ENCODE assay signal across 31 cellular contexts in the genomic region with DNA sequence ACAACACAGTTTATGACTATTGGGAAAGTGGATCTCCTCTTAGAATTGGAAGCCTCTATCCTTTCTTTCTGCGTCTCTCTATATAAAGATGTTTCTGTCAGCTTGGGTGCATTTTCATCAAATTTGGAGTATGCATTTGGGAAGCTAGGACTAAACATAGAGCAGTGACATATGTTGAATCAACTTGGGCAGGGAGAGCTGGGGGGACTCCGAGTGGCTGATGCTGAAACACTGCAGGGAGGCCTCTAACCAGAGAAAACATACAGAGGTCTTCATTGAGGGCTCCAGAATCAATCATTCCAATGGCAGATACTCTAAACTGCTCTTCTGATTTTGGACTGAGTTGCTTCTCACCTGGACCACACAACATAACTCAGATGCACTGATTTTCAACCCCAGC.
"Had no signal": no experiment of that assay in that cellular context is flagged by ENCODE, and none has a peak within 500 bp of the region (broad histone marks: within the 10 kb centered on the region; RNA-seq: fewer than 3 reads in every experiment).

No MANE protein-coding gene starts in this region.

- H3K4me1 Mint-ChIP-seq: naive thymus-derived CD8-positive, alpha-beta T cell; nephron progenitor cell; neural crest cell; stimulated activated memory B cell treated with anti-CD40 and anti-IgM and Interleukin-4, amounts not matched to agents 10 μg/mL and 1 μg/mL and 100 μg/mL, for 72 hours; stimulated activated naive CD8-positive, alpha-beta T cell treated with anti-CD3 and anti-CD28 coated beads, Interleukin-15, amount 100 ng/mL, for 72 hours had no signal

- H3K27me3 Mint-ChIP-seq: stimulated activated memory B cell treated with anti-CD40 and anti-IgM and Interleukin-4, amounts not matched to agents 10 μg/mL and 1 μg/mL and 100 μg/mL, for 72 hours; stimulated activated naive CD8-positive, alpha-beta T cell treated with anti-CD3 and anti-CD28 coated beads, Interleukin-15, amount 100 ng/mL, for 72 hours had no signal

- FAIRE-seq: small intestine had no signal

- H3K9me3 Mint-ChIP-seq: stimulated activated memory B cell treated with anti-CD40 and anti-IgM and Interleukin-4, amounts not matched to agents 10 μg/mL and 1 μg/mL and 100 μg/mL, for 72 hours had no signal

- ATAC-seq: naive thymus-derived CD8-positive, alpha-beta T cell; natural killer cell treated with Interleukin-12 subunit alpha and Interleukin-12 subunit beta and Interleukin-15 and Interleukin-18, amount 100 ng/mL, for 72 hours; psoas muscle; right cardiac atrium; right lobe of liver; stimulated activated memory B cell treated with anti-CD40 and anti-IgM and Interleukin-4, amounts not matched to agents 10 μg/mL and 1 μg/mL and 100 μg/mL, for 72 hours; stimulated activated naive CD8-positive, alpha-beta T cell treated with anti-CD3 and anti-CD28 coated beads, Interleukin-15, amount 100 ng/mL, for 72 hours; stimulated activated naive CD8-positive, alpha-beta T cell treated with anti-CD3 and anti-CD28 coated beads, Interleukin-15, Interleukin-2, amounts not matched to agents 100 U/mL and 50 U/mL, for 24 hours; upper lobe of right lung had no signal

- H3K27ac Mint-ChIP-seq: naive thymus-derived CD8-positive, alpha-beta T cell; natural killer cell treated with Interleukin-12 subunit alpha and Interleukin-12 subunit beta and Interleukin-15 and Interleukin-18, amount 100 ng/mL, for 72 hours; nephron progenitor cell; progenitor cell of endocrine pancreas; stimulated activated memory B cell treated with anti-CD40 and anti-IgM and Interleukin-4, amounts not matched to agents 10 μg/mL and 1 μg/mL and 100 μg/mL, for 72 hours; stimulated activated naive CD8-positive, alpha-beta T cell treated with anti-CD3 and anti-CD28 coated beads, Interleukin-15, amount 100 ng/mL, for 72 hours; type B pancreatic cell had no signal

- H3K4me1 ChIP-seq: parathyroid adenoma, psoas muscle, right lobe of liver, sigmoid colon, suprapubic skin, testis, transverse colon, upper lobe of right lung, uterus had no signal

- H3K27me3 ChIP-seq: neutrophil, ovary, right lobe of liver, sigmoid colon, suprapubic skin, testis, tibial artery, transverse colon, upper lobe of right lung, uterus had no signal

- H3K4me3 ChIP-seq: ovary, psoas muscle, right lobe of liver, sigmoid colon, suprapubic skin, testis, tibial artery, transverse colon, upper lobe of right lung, uterus had no signal

- H3K27ac ChIP-seq: neutrophil, ovary, parathyroid adenoma, psoas muscle, right lobe of liver, sigmoid colon, suprapubic skin, testis, tibial artery, transverse colon, upper lobe of right lung, uterus had no signal

- H3K36me3 Mint-ChIP-seq: natural killer cell treated with Interleukin-12 subunit alpha and Interleukin-12 subunit beta and Interleukin-15 and Interleukin-18, amount 100 ng/mL, for 72 hours; stimulated activated memory B cell treated with anti-CD40 and anti-IgM and Interleukin-4, amounts not matched to agents 10 μg/mL and 1 μg/mL and 100 μg/mL, for 72 hours; type B pancreatic cell had no signal

- H3K36me3 ChIP-seq: neutrophil, ovary, right lobe of liver, sigmoid colon, suprapubic skin, tibial artery, transverse colon, upper lobe of right lung, uterus had no signal

- H3K9me3 ChIP-seq: neutrophil, ovary, psoas muscle, right lobe of liver, sigmoid colon, suprapubic skin, testis, tibial artery, transverse colon, upper lobe of right lung, uterus had no signal

- DNase-seq: naive thymus-derived CD8-positive, alpha-beta T cell; nephron progenitor cell; nucleus accumbens; ovary; psoas muscle; right cardiac atrium; right lobe of liver; sigmoid colon; small intestine; stimulated activated CD4-positive, alpha-beta T cell treated with anti-CD3 and anti-CD28 coated beads, Interleukin-15, amount 100 ng/mL, for 24 hours; stimulated activated CD4-positive, alpha-beta T cell treated with anti-CD3 and anti-CD28 coated beads, Interleukin-2, amount 100 ng/mL, for 24 hours; stimulated activated CD4-positive, alpha-beta T cell treated with anti-CD3 and anti-CD28 coated beads, Interleukin-4, amount 100 ng/mL, for 1 hour; stimulated activated CD4-positive, alpha-beta T cell treated with anti-CD3 and anti-CD28 coated beads, Interleukin-4, amount 100 ng/mL, for 4 hours; stimulated activated CD8-positive, alpha-beta memory T cell treated with anti-CD3 and anti-CD28 coated beads, Interleukin-4, amount 100 ng/mL, for 48 hours; stimulated activated naive CD4-positive, alpha-beta T cell; stimulated activated naive CD8-positive, alpha-beta T cell treated with anti-CD3 and anti-CD28 coated beads, Interleukin-15, amount 100 ng/mL, for 72 hours; stimulated activated naive CD8-positive, alpha-beta T cell treated with anti-CD3 and anti-CD28 coated beads, Interleukin-15, Interleukin-2, amounts not matched to agents 100 U/mL and 50 U/mL, for 24 hours; substantia nigra; testis; tibial artery; transverse colon; upper lobe of right lung; uterus had no signal

- H3K9ac ChIP-seq: parathyroid adenoma had no signal

- H3K4me3 Mint-ChIP-seq: naive thymus-derived CD8-positive, alpha-beta T cell; natural killer cell treated with Interleukin-12 subunit alpha and Interleukin-12 subunit beta and Interleukin-15 and Interleukin-18, amount 100 ng/mL, for 72 hours; nephron progenitor cell; neural crest cell; stimulated activated memory B cell treated with anti-CD40 and anti-IgM and Interleukin-4, amounts not matched to agents 10 μg/mL and 1 μg/mL and 100 μg/mL, for 72 hours; stimulated activated naive CD8-positive, alpha-beta T cell treated with anti-CD3 and anti-CD28 coated beads, Interleukin-15, amount 100 ng/mL, for 72 hours; type B pancreatic cell had no signal

- H3K79me2 ChIP-seq: parathyroid adenoma had no signal
